22 cellular contexts compared by ENCODE assay signal in genomic region chr4:3189459-3189858, GRCh38. TPM values are rescaled to one million over a fixed set of nuclear protein-coding genes. Genes with fewer than 3 reads are reported as not detected.
DNase-seq lines count a peak whose midpoint lies in the region; ATAC-seq lines count a peak whose summit lies in the region.
"Had no signal": no experiment of that assay in that cellular context is flagged by ENCODE, and none has a peak within 500 bp of the region (broad histone marks: within the 10 kb centered on the region; RNA-seq: fewer than 3 reads in every experiment).

No MANE protein-coding gene starts in this region.

- ATAC-seq in central memory CD8-positive, alpha-beta T cell (replicated peaks; ENCODE audit: extremely low read depth, poor library complexity, severe bottlenecking): no peak
- peak; percentile 69 for ATAC-seq in stimulated activated effector memory CD8-positive, alpha-beta T cell treated with anti-CD3 and anti-CD28 coated beads, Interleukin-12 subunit alpha, Interleukin-12 subunit beta, amount 100 ng/mL, for 72 hours

- CTCF ChIA-PET in activated CD4-positive, alpha-beta T cell treated with anti-CD3 and anti-CD28 coated beads, Interleukin-2, amount 10 ng/mL, durations not matched to agents 7 days and 5 days (lab: Charles Lee): interaction anchor here (1.1 to 1.4 kb wide), 3 partner anchors 23 to 254 kb away, joined by 3 read pairs; no protein-coding TSS in a partner anchor
- CTCF ChIA-PET in CD8-positive, alpha-beta memory T cell (lab: Charles Lee): interaction anchor here (0.7 kb wide), 1 partner anchor 22 kb away, joined by 3 read pairs; no protein-coding TSS in a partner anchor

- no peak for DNase-seq in activated CD4-positive, alpha-beta T cell treated with anti-CD3 and anti-CD28 coated beads, Interleukin-2, amount 10 ng/mL, durations not matched to agents 7 days and 5 days
- no peak for DNase-seq in activated CD4-positive, alpha-beta T cell treated with anti-CD3 and anti-CD28 coated beads for 4 hours
- DNase-seq in CD8-positive, alpha-beta memory T cell: no peak
- no peak for DNase-seq in central memory CD8-positive, alpha-beta T cell (ENCODE audit: low spot score in 2 of 2)
- no peak for DNase-seq in stimulated activated effector memory CD8-positive, alpha-beta T cell treated with anti-CD3 and anti-CD28 coated beads, Interleukin-12 subunit alpha, Interleukin-12 subunit beta, amount 100 ng/mL, for 72 hours (ENCODE audit: low spot score in 2 of 2)
- no peak for DNase-seq in T-helper 2 cell
- no peak for DNase-seq in GM23248
- DNase-seq: AML-193, C1 segment of cervical spinal cord, DMS53, GDM1, H7, MV-4-11, NCI-H1105 treated with DMSO at 0.1 percent for 48 hours, NCI-H1694, NCI-H2081, NCI-H2171 treated with DMSO at 0.1 percent for 48 hours, NCI-H446, NCI-H526, Peyer's patch had no signal

- H3K79me2 ChIP-seq in GM23248 (ENCODE audit: insufficient read depth): no peaks in the 10 kb centered on the region

- H3K27ac ChIP-seq in CD8-positive, alpha-beta memory T cell (ENCODE audit: low read depth, low read length): no peak overlapping the region
- no peak overlapping the region for H3K27ac ChIP-seq in GM23248
- H3K27ac ChIP-seq: Peyer's patch, SJSA1 had no signal

- H3F3A ChIP-seq in GM23248 (ENCODE audit: insufficient read depth): no peaks in the 10 kb centered on the region

- peaks cover 29% of the 10 kb centered on the region for H3K4me1 Mint-ChIP-seq in activated CD4-positive, alpha-beta T cell treated with anti-CD3 and anti-CD28 coated beads, Interleukin-2, amount 10 ng/mL, durations not matched to agents 7 days and 5 days
- peaks cover 39 to 47% (median 42%) of the 10 kb centered on the region in 3 donors for H3K4me1 Mint-ChIP-seq in CD8-positive, alpha-beta memory T cell
- H3K4me1 Mint-ChIP-seq in central memory CD8-positive, alpha-beta T cell: peaks cover 51% of the 10 kb centered on the region
- H3K4me1 Mint-ChIP-seq in stimulated activated effector memory CD8-positive, alpha-beta T cell treated with anti-CD3 and anti-CD28 coated beads, Interleukin-12 subunit alpha, Interleukin-12 subunit beta, amount 100 ng/mL, for 72 hours: peaks cover 55% of the 10 kb centered on the region

- no peak overlapping the region for H3K9ac ChIP-seq in GM23248

- H3K27ac Mint-ChIP-seq in activated CD4-positive, alpha-beta T cell treated with anti-CD3 and anti-CD28 coated beads, Interleukin-2, amount 10 ng/mL, durations not matched to agents 7 days and 5 days: peak overlapping the region; percentile 19
- peak overlapping the region in 6 of 8 donors; percentile 34 to 85 (median 64) for H3K27ac Mint-ChIP-seq in CD8-positive, alpha-beta memory T cell
- H3K27ac Mint-ChIP-seq in central memory CD8-positive, alpha-beta T cell (ENCODE audit: low read depth): peak overlapping the region; percentile 88
- H3K27ac Mint-ChIP-seq in stimulated activated effector memory CD8-positive, alpha-beta T cell treated with anti-CD3 and anti-CD28 coated beads, Interleukin-12 subunit alpha, Interleukin-12 subunit beta, amount 100 ng/mL, for 72 hours: peak overlapping the region; percentile 51
- H3K27ac Mint-ChIP-seq: IgD-negative memory B cell had no signal

- H3K4me2 ChIP-seq in GM23248 (ENCODE audit: unreplicated experiment): no peak overlapping the region

- no peaks in the 10 kb centered on the region for H3K9me2 ChIP-seq in GM23248 (ENCODE audit: insufficient read depth)

- peaks cover 41% of the 10 kb centered on the region for H3K36me3 Mint-ChIP-seq in activated CD4-positive, alpha-beta T cell treated with anti-CD3 and anti-CD28 coated beads, Interleukin-2, amount 10 ng/mL, durations not matched to agents 7 days and 5 days (ENCODE audit: low read depth)
- H3K36me3 Mint-ChIP-seq in CD8-positive, alpha-beta memory T cell: peaks cover 23 to 66% (median 31%) of the 10 kb centered on the region in 3 donors
- peaks cover 18% of the 10 kb centered on the region for H3K36me3 Mint-ChIP-seq in central memory CD8-positive, alpha-beta T cell (ENCODE audit: insufficient read depth)
- peaks cover 63% of the 10 kb centered on the region for H3K36me3 Mint-ChIP-seq in stimulated activated effector memory CD8-positive, alpha-beta T cell treated with anti-CD3 and anti-CD28 coated beads, Interleukin-12 subunit alpha, Interleukin-12 subunit beta, amount 100 ng/mL, for 72 hours

- POLR2A ChIA-PET in activated CD4-positive, alpha-beta T cell treated with anti-CD3 and anti-CD28 coated beads, Interleukin-2, amount 10 ng/mL, durations not matched to agents 7 days and 5 days (lab: Charles Lee): no interaction called here
- POLR2A ChIA-PET in CD8-positive, alpha-beta memory T cell (lab: Charles Lee): no interaction called here

- H3K4me3 Mint-ChIP-seq in activated CD4-positive, alpha-beta T cell treated with anti-CD3 and anti-CD28 coated beads, Interleukin-2, amount 10 ng/mL, durations not matched to agents 7 days and 5 days: no peak overlapping the region
- no peak overlapping the region for H3K4me3 Mint-ChIP-seq in CD8-positive, alpha-beta memory T cell
- no peak overlapping the region for H3K4me3 Mint-ChIP-seq in central memory CD8-positive, alpha-beta T cell
- H3K4me3 Mint-ChIP-seq in stimulated activated effector memory CD8-positive, alpha-beta T cell treated with anti-CD3 and anti-CD28 coated beads, Interleukin-12 subunit alpha, Interleukin-12 subunit beta, amount 100 ng/mL, for 72 hours: no peak overlapping the region

- no peak overlapping the region for H2AFZ ChIP-seq in GM23248

- in situ Hi-C loops in GM23248 (cut with MboI): no loop called here

- no peaks in the 10 kb centered on the region for H3K27me3 ChIP-seq in CD8-positive, alpha-beta memory T cell (ENCODE audit: insufficient read depth, low read length, poor library complexity, severe bottlenecking)
- H3K27me3 ChIP-seq in GM23248 (replicated peaks; ENCODE audit: insufficient read depth): no peaks in the 10 kb centered on the region
- H3K27me3 ChIP-seq: Peyer's patch, SJSA1 had no signal

- H3K9me3 ChIP-seq in CD8-positive, alpha-beta memory T cell (ENCODE audit: low read length): no peaks in the 10 kb centered on the region
- no peaks in the 10 kb centered on the region for H3K9me3 ChIP-seq in GM23248 (ENCODE audit: low read depth)
- H3K9me3 ChIP-seq: Peyer's patch, SJSA1 had no signal

- no peaks in the 10 kb centered on the region for H3K27me3 Mint-ChIP-seq in activated CD4-positive, alpha-beta T cell treated with anti-CD3 and anti-CD28 coated beads, Interleukin-2, amount 10 ng/mL, durations not matched to agents 7 days and 5 days
- H3K27me3 Mint-ChIP-seq in CD8-positive, alpha-beta memory T cell: no peaks in the 10 kb centered on the region
- H3K27me3 Mint-ChIP-seq in central memory CD8-positive, alpha-beta T cell: no peaks in the 10 kb centered on the region
- H3K27me3 Mint-ChIP-seq: IgD-negative memory B cell had no signal

- no peak overlapping the region for H3K4me3 ChIP-seq in CD8-positive, alpha-beta memory T cell (ENCODE audit: low read length)
- no peak overlapping the region for H3K4me3 ChIP-seq in GM23248
- H3K4me3 ChIP-seq: Peyer's patch, SJSA1 had no signal

- H4K20me1 ChIP-seq in GM23248 (ENCODE audit: insufficient read depth): no peaks in the 10 kb centered on the region

- peaks cover 25% of the 10 kb centered on the region for H3K4me1 ChIP-seq in CD8-positive, alpha-beta memory T cell (ENCODE audit: insufficient read depth, low read length)
- no peaks in the 10 kb centered on the region for H3K4me1 ChIP-seq in GM23248 (ENCODE audit: insufficient read depth)
- H3K4me1 ChIP-seq: Peyer's patch, SJSA1 had no signal

- peaks cover 33% of the 10 kb centered on the region for H3K36me3 ChIP-seq in CD8-positive, alpha-beta memory T cell (ENCODE audit: insufficient read depth, low read length)
- H3K36me3 ChIP-seq in GM23248 (ENCODE audit: low read depth): peaks cover 17% of the 10 kb centered on the region

- H3K9me3 Mint-ChIP-seq in activated CD4-positive, alpha-beta T cell treated with anti-CD3 and anti-CD28 coated beads, Interleukin-2, amount 10 ng/mL, durations not matched to agents 7 days and 5 days: no peaks in the 10 kb centered on the region
- H3K9me3 Mint-ChIP-seq in CD8-positive, alpha-beta memory T cell: no peaks in the 10 kb centered on the region
- H3K9me3 Mint-ChIP-seq in central memory CD8-positive, alpha-beta T cell: no peaks in the 10 kb centered on the region
- no peaks in the 10 kb centered on the region for H3K9me3 Mint-ChIP-seq in stimulated activated effector memory CD8-positive, alpha-beta T cell treated with anti-CD3 and anti-CD28 coated beads, Interleukin-12 subunit alpha, Interleukin-12 subunit beta, amount 100 ng/mL, for 72 hours
- H3K9me3 Mint-ChIP-seq: IgD-negative memory B cell had no signal

RNA-seq across cellular contexts. Expression of gene MSANTD1, which starts 59.5 kb away (rescaled TPM):
- total RNA-seq in activated CD4-positive, alpha-beta T cell treated with anti-CD3 and anti-CD28 coated beads, Interleukin-2, amount 10 ng/mL, durations not matched to agents 7 days and 5 days: under 1 TPM; 0.87 to 0.94 TPM
- under 1 TPM; 0.38 to 0.46 TPM for total RNA-seq in CD8-positive, alpha-beta memory T cell
- polyA plus RNA-seq in CD8-positive, alpha-beta memory T cell: not detected
- total RNA-seq in GM23248 (2014; rRNA removed; shearing (Covaris generic)): 2.1 TPM in 1 of 2 replicates, not detected in the other
- 0.08 TPM in 1 of 2 replicates, not detected in the other for polyA plus RNA-seq in GM23248 (2016; fragmentation: Nextera tagmentation; extraction: Ambion mirVana)
- polyA plus RNA-seq: IgD-negative memory B cell had no signal

Comparison
In these comparisons a context has a peak if more than half of its experiments do, and no peak if none do; other contexts are left out.
1. H3K27ac Mint-ChIP-seq: peak in every context shown above with its lines; median percentile 88 in central memory CD8-positive, alpha-beta T cell; 64 in CD8-positive, alpha-beta memory T cell; 51 in stimulated activated effector memory CD8-positive, alpha-beta T cell treated with anti-CD3 and anti-CD28 coated beads, Interleukin-12 subunit alpha, Interleukin-12 subunit beta, amount 100 ng/mL, for 72 hours; 19 in activated CD4-positive, alpha-beta T cell treated with anti-CD3 and anti-CD28 coated beads, Interleukin-2, amount 10 ng/mL, durations not matched to agents 7 days and 5 days.